In genomic region chr10:63363951-63364350, GRCh38 we compare ENCODE assay signal across 10 cellular contexts.
"Had no signal": no experiment of that assay in that cellular context is flagged by ENCODE, and none has a peak within 500 bp of the region (broad histone marks: within the 10 kb centered on the region; RNA-seq: fewer than 3 reads in every experiment).

No MANE protein-coding gene starts in this region.

- H3K9me3 Mint-ChIP-seq: HFFc6 had no signal

- H3K4me3 Mint-ChIP-seq: HFFc6 had no signal

- H3K36me3 ChIP-seq: HAP-1 had no signal

- H3K4me3 ChIP-seq: GM23248, HAP-1, K562 had no signal

- ATAC-seq: HCT116 had no signal

- H3K4me1 ChIP-seq: HAP-1 had no signal

- DNase-seq: GM23248, GOT3, H7, HFFc6, IMR-90, KG1 had no signal

- H2AFZ ChIP-seq: GM23248 had no signal

- H3K9ac ChIP-seq: GM23248 had no signal

- H3K27ac ChIP-seq: GM23248, HL-60 had no signal

- H3K9me3 ChIP-seq: HAP-1 had no signal

- H3K27ac Mint-ChIP-seq: HFFc6 had no signal
